In genomic region chr2:204051476-204051875, GRCh38 we compare ENCODE assay signal across 1 cellular context.
TF ChIP-seq lines count a peak whose summit lies in the region.

No MANE protein-coding gene starts in this region.

TF ChIP-seq in GM12878, 131 proteins besides CTCF, POLR2A, EP300 and RAD21 (continued from another document):
- TF ChIP-seq, protein P1, sequence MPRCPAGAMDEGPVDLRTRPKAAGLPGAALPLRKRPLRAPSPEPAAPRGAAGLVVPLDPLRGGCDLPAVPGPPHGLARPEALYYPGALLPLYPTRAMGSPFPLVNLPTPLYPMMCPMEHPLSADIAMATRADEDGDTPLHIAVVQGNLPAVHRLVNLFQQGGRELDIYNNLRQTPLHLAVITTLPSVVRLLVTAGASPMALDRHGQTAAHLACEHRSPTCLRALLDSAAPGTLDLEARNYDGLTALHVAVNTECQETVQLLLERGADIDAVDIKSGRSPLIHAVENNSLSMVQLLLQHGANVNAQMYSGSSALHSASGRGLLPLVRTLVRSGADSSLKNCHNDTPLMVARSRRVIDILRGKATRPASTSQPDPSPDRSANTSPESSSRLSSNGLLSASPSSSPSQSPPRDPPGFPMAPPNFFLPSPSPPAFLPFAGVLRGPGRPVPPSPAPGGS (IDR thresholded peaks at IDR 0.05; ENCODE audit: borderline replicate concordance, insufficient read depth, low read depth, low read length, poor library complexity, severe bottlenecking), result no peak
- TF ChIP-seq SMAD5 (IDR thresholded peaks at IDR 0.05; ENCODE audit: low read depth) (no peak), RBBP5 (conservative IDR thresholded peaks at IDR 0.05) (no peak), SP1 (IDR thresholded peaks at IDR 0.05; ENCODE audit: low read depth, low read length) (no peak), KAT2A (conservative IDR thresholded peaks at IDR 0.05; ENCODE audit: control insufficient read depth, low read depth, low read length) (no peak), ZBED1 (IDR thresholded peaks at IDR 0.05; ENCODE audit: borderline replicate concordance) (no peak), SPI1 (IDR thresholded peaks at IDR 0.05; ENCODE audit: borderline replicate concordance, insufficient read depth, low read depth, low read length) (no peak), PAX8 (IDR thresholded peaks at IDR 0.05) (no peak), STAT1 (conservative IDR thresholded peaks at IDR 0.05) (no peak), NFXL1 (IDR thresholded peaks at IDR 0.05; ENCODE audit: borderline replicate concordance) (no peak)
